ENCODE assay signal across 12 cellular contexts in the genomic region with DNA sequence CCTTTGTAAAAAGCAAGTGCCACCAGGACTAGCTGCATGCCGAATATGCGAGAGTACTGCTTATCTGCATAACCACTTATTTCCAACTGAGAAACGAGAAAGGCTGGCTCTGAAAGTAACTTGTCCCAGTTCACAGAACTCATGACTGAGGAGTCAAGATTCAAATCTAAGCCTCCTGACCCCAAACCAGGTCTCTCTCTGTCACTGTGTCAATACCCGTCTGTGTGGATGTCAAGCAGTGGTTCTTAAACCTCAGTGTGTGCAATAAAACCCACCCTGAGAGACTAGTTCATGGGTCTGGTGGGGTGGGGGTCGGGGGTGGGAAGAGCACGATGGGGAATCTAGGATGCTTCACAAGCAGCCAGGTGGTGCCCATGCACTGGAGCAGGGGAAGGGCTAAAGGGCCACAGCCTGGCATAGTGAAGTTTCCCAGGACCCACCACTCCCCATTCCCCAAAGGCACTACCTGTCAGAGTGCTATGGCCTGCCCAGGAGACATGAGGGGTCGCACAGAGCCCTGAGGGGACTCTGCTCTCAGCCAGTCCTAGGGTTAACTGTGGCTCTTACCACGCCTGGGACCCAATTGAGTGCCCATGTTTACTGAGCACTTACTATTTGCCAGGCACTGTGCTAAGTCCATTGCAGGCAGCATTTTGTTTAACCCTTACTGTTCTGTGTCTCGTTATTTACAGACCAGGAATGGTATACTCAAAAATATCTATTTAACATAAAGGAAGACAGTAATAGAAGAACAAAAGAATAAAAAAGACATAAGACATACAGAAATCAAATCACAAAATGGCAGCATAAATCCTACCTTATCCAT. TPM values are rescaled to one million over a fixed set of nuclear protein-coding genes. Genes with fewer than 3 reads are reported as not detected.
A peak's percentile ranks its signal among the peaks of the same experiment; 100 is the strongest.
DNase-seq lines count a peak whose midpoint lies in the region; ATAC-seq and TF ChIP-seq lines count a peak whose summit lies in the region.
"Had no signal": no experiment of that assay in that cellular context is flagged by ENCODE, and none has a peak within 500 bp of the region (broad histone marks: within the 10 kb centered on the region; RNA-seq: fewer than 3 reads in every experiment).

No MANE protein-coding gene starts in this region.

- H3K9me3 ChIP-seq in right atrium auricular region (no peaks in the 10 kb centered on the region), upper lobe of left lung (no peaks in the 10 kb centered on the region)
- H3K9me3 ChIP-seq: SJCRH30 had no signal

- H3K27me3 Mint-ChIP-seq in activated T-helper 2 cell treated with anti-CD3 and anti-CD28 coated beads, Interferon-gamma antibody, Interleukin-2, Interleukin-4, amounts not matched to agents 10 μg/mL and 5 μg/mL and 100 μg/mL, durations not matched to agents 14 hours and 24 hours and 36 hours (ENCODE audit: low read depth): no peaks in the 10 kb centered on the region
- no peaks in the 10 kb centered on the region for H3K27me3 Mint-ChIP-seq in mesothelial cell of epicardium (ENCODE audit: low read depth)

- no peak overlapping the region for H3K4me3 Mint-ChIP-seq in activated T-helper 2 cell treated with anti-CD3 and anti-CD28 coated beads, Interferon-gamma antibody, Interleukin-2, Interleukin-4, amounts not matched to agents 10 μg/mL and 5 μg/mL and 100 μg/mL, durations not matched to agents 14 hours and 24 hours and 36 hours (ENCODE audit: low read depth)
- no peak overlapping the region for H3K4me3 Mint-ChIP-seq in mesothelial cell of epicardium

- no peaks in the 10 kb centered on the region for H3K9me3 Mint-ChIP-seq in activated T-helper 2 cell treated with anti-CD3 and anti-CD28 coated beads, Interferon-gamma antibody, Interleukin-2, Interleukin-4, amounts not matched to agents 10 μg/mL and 5 μg/mL and 100 μg/mL, durations not matched to agents 14 hours and 24 hours and 36 hours
- H3K9me3 Mint-ChIP-seq in mesothelial cell of epicardium: no peaks in the 10 kb centered on the region

- TF ChIP-seq CTCF in right atrium auricular region (IDR thresholded peaks at IDR 0.05): no peak
- TF ChIP-seq CTCF in mesothelial cell of epicardium (IDR thresholded peaks at IDR 0.05; ENCODE audit: unreplicated experiment): no peak
- no peak for TF ChIP-seq CTCF in upper lobe of left lung (IDR thresholded peaks at IDR 0.05)

- no peak for TF ChIP-seq EP300 in upper lobe of left lung (IDR thresholded peaks at IDR 0.05)

- DNase-seq in right atrium auricular region (ENCODE audit: low spot score) (no peak), left ventricle myocardium superior (no peak), mesothelial cell of epicardium (ENCODE audit: low spot score in 2 of 2, unreplicated experiment in 2 of 2) (no peak), upper lobe of left lung (no peak), sciatic nerve (ENCODE audit: low spot score) (no peak)
- DNase-seq in activated T-helper 2 cell treated with anti-CD3 and anti-CD28 coated beads, Interferon-gamma antibody, Interleukin-2, Interleukin-4, amounts not matched to agents 10 μg/mL and 5 μg/mL and 100 μg/mL, durations not matched to agents 14 hours and 24 hours and 36 hours (ENCODE audit: low spot score): no peak
- DNase-seq: C1 segment of cervical spinal cord; effector CD4-positive, alpha-beta T cell; NCI-H1436 treated with DMSO at 0.1 percent for 48 hours; SJCRH30 had no signal

- H3K4me1 ChIP-seq in right atrium auricular region: peaks cover 0 to 99% of the 10 kb centered on the region in 2 donors
- peaks cover 90 to 100% (median 97%) of the 10 kb centered on the region in 4 donors for H3K4me1 ChIP-seq in upper lobe of left lung

- peak overlapping the region; percentile 76 to 89 for H3K27ac ChIP-seq in right atrium auricular region
- H3K27ac ChIP-seq in upper lobe of left lung: peak overlapping the region; percentile 2 to 89 (median 58)
- H3K27ac ChIP-seq: SJCRH30 had no signal

- TF ChIP-seq POLR2A in upper lobe of left lung (IDR thresholded peaks at IDR 0.05): no peak

- H3K27me3 ChIP-seq in right atrium auricular region (no peaks in the 10 kb centered on the region), upper lobe of left lung (no peaks in the 10 kb centered on the region)
- H3K27me3 ChIP-seq: SJCRH30 had no signal

- H3K4me3 ChIP-seq in right atrium auricular region (no peak overlapping the region), upper lobe of left lung (no peak overlapping the region)
- H3K4me3 ChIP-seq: SJCRH30 had no signal

- 71 to 76% methylated on average over 7 to 9 of the region's 9 CpGs for WGBS in upper lobe of left lung, 2 donors

- ATAC-seq in left ventricle myocardium superior (no peak), upper lobe of left lung (ENCODE audit: low FRiP score in 2 of 2) (no peak), GM19455 (IDR thresholded peaks at IDR 0.05; ENCODE audit: unreplicated experiment) (no peak), HG02571 (IDR thresholded peaks at IDR 0.05; ENCODE audit: unreplicated experiment) (no peak), sciatic nerve (no peak)

- intact Hi-C loops in left ventricle myocardium superior (cut with micrococcal nuclease) (no loop called here), sciatic nerve (cut with DNase I) (no loop called here)
- intact Hi-C loops in activated T-helper 2 cell treated with anti-CD3 and anti-CD28 coated beads, Interferon-gamma antibody, Interleukin-2, Interleukin-4, amounts not matched to agents 10 μg/mL and 5 μg/mL and 100 μg/mL, durations not matched to agents 14 hours and 24 hours and 36 hours (cut with micrococcal nuclease): loop anchor here (10.0 kb wide), 1 partner anchor 297 kb away; no protein-coding TSS in a partner anchor

- H3K36me3 Mint-ChIP-seq in activated T-helper 2 cell treated with anti-CD3 and anti-CD28 coated beads, Interferon-gamma antibody, Interleukin-2, Interleukin-4, amounts not matched to agents 10 μg/mL and 5 μg/mL and 100 μg/mL, durations not matched to agents 14 hours and 24 hours and 36 hours (ENCODE audit: low read depth): peaks cover 18% of the 10 kb centered on the region
- no peaks in the 10 kb centered on the region for H3K36me3 Mint-ChIP-seq in mesothelial cell of epicardium

- no peaks in the 10 kb centered on the region for H3K36me3 ChIP-seq in right atrium auricular region
- H3K36me3 ChIP-seq in upper lobe of left lung: no peaks in the 10 kb centered on the region

- H3K4me1 Mint-ChIP-seq in activated T-helper 2 cell treated with anti-CD3 and anti-CD28 coated beads, Interferon-gamma antibody, Interleukin-2, Interleukin-4, amounts not matched to agents 10 μg/mL and 5 μg/mL and 100 μg/mL, durations not matched to agents 14 hours and 24 hours and 36 hours (ENCODE audit: low read depth): peaks cover 88% of the 10 kb centered on the region
- H3K4me1 Mint-ChIP-seq in mesothelial cell of epicardium: peaks cover 71% of the 10 kb centered on the region

- H3K27ac Mint-ChIP-seq in activated T-helper 2 cell treated with anti-CD3 and anti-CD28 coated beads, Interferon-gamma antibody, Interleukin-2, Interleukin-4, amounts not matched to agents 10 μg/mL and 5 μg/mL and 100 μg/mL, durations not matched to agents 14 hours and 24 hours and 36 hours: peak overlapping the region; percentile 51
- H3K27ac Mint-ChIP-seq in mesothelial cell of epicardium: peak overlapping the region; percentile 84

RNA-seq across cellular contexts. Expression of a gene that starts 33.4 kb away (rescaled TPM):
- total RNA-seq in right atrium auricular region (10 to 100 TPM; 17.1 to 18.3 TPM), left ventricle myocardium superior (13.9 TPM), mesothelial cell of epicardium (46.4 to 48.6 TPM (median 47.7 TPM) in 3 replicates), upper lobe of left lung (10 to 100 TPM in 5 of 6 donors, 1 to 10 TPM in 1; 9.9 to 28.9 (median 15.2) TPM), sciatic nerve (46.1 TPM)
- total RNA-seq in activated T-helper 2 cell treated with anti-CD3 and anti-CD28 coated beads, Interferon-gamma antibody, Interleukin-2, Interleukin-4, amounts not matched to agents 10 μg/mL and 5 μg/mL and 100 μg/mL, durations not matched to agents 14 hours and 24 hours and 36 hours: 30.1 and 32.1 TPM in 2 replicates
